20 cellular contexts compared by ENCODE assay signal in the genomic region with DNA sequence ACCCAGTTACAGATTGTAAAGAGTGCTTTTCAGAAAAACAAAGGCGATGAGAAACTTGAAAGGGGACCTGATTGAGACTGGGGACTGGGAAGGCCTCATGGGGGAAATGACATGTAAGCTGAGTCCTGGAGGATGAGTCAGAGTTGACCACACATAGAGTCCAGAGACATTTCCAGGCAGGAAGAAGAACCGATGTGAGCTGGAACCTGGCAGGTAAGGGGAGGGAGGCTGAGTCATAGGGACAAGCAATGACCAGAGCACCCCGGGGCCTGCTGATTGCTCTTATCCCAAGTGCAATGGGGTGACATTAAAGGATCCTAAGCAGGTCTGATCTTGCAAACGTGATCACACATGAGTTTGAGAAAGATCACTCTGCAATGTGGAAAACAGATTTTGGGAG. TPM values are rescaled to one million over a fixed set of nuclear protein-coding genes. Genes with fewer than 3 reads are reported as not detected.
DNase-seq lines count a peak whose midpoint lies in the region; TF ChIP-seq lines count a peak whose summit lies in the region.
"Had no signal": no experiment of that assay in that cellular context is flagged by ENCODE, and none has a peak within 500 bp of the region (broad histone marks: within the 10 kb centered on the region; RNA-seq: fewer than 3 reads in every experiment).

No MANE protein-coding gene starts in this region.

- H3K36me3 Mint-ChIP-seq in MCF 10A (ENCODE audit: insufficient read depth, unreplicated experiment), result peaks cover 4% of the 10 kb centered on the region
- H3K36me3 Mint-ChIP-seq: stimulated activated memory B cell treated with anti-CD40 and anti-IgM and Interleukin-4, amounts not matched to agents 10 μg/mL and 1 μg/mL and 100 μg/mL, for 72 hours; T-cell had no signal

- H3K27ac Mint-ChIP-seq in MCF 10A (ENCODE audit: low read depth, unreplicated experiment), result peak overlapping the region; percentile 21
- H3K27ac Mint-ChIP-seq: stimulated activated memory B cell treated with anti-CD40 and anti-IgM and Interleukin-4, amounts not matched to agents 10 μg/mL and 1 μg/mL and 100 μg/mL, for 72 hours; T-cell had no signal

- no peaks in the 10 kb centered on the region for H3K9me3 ChIP-seq in breast epithelium
- no peaks in the 10 kb centered on the region for H3K9me3 ChIP-seq in PC-9 (ENCODE audit: insufficient read depth, low read depth)
- H3K9me3 ChIP-seq in testis, result no peaks in the 10 kb centered on the region
- H3K9me3 ChIP-seq: BLaER1 treated with 17β-estradiol and CSF1 and Interleukin-3, amounts not matched to agents 10 nM and 100 nM; gastrocnemius medialis; left lung; thyroid gland had no signal

- intact Hi-C loops in MCF 10A (cut with micrococcal nuclease) (no loop called here), breast epithelium (cut with DNase I; ENCODE audit: low total_unique reads) (no loop called here), PC-9 (cut with micrococcal nuclease; ENCODE audit: unreplicated experiment) (no loop called here), testis (cut with DNase I; ENCODE audit: low total_unique reads) (no loop called here)

- H3K4me3 ChIP-seq in breast epithelium (no peak overlapping the region), PC-9 (no peak overlapping the region), fibroblast of mammary gland (ENCODE audit: control insufficient read depth, low read depth, low read length) (no peak overlapping the region), testis (no peak overlapping the region)
- H3K4me3 ChIP-seq: BLaER1 treated with 17β-estradiol and CSF1 and Interleukin-3, amounts not matched to agents 10 nM and 100 nM; gastrocnemius medialis; left lung; thyroid gland had no signal

- no peak overlapping the region for H2AFZ ChIP-seq in PC-9

- BruUV-seq in MCF 10A (replicated peaks; lab: Mats Ljungman, UMichigan), result no TSS peak
- BruUV-seq in PC-9 (replicated peaks; lab: Mats Ljungman, UMichigan), result no TSS peak

- POLR2A ChIA-PET in MCF 10A (lab: Yijun Ruan, JAX) (interaction anchor here (0.6 to 2.6 kb wide), 9 partner anchors 8 to 88 kb away, joined by 3 to 13 read pairs (median 3); a partner anchor contains a TSS), PC-9 (lab: Charles Lee; ENCODE audit: unreplicated experiment) (interaction anchor here (0.6 kb wide), 1 partner anchor 14 kb away, joined by 3 read pairs; no protein-coding TSS in a partner anchor)

- H3K36me3 ChIP-seq in breast epithelium, result no peaks in the 10 kb centered on the region
- no peaks in the 10 kb centered on the region for H3K36me3 ChIP-seq in PC-9 (ENCODE audit: low read depth)
- H3K36me3 ChIP-seq in testis (ENCODE audit: low read depth, missing control alignments), result no peaks in the 10 kb centered on the region
- H3K36me3 ChIP-seq: BLaER1 treated with 17β-estradiol and CSF1 and Interleukin-3, amounts not matched to agents 10 nM and 100 nM; gastrocnemius medialis; left lung; thyroid gland had no signal

- peaks cover 3% of the 10 kb centered on the region; the same call in 1 of the 2 replicates for H3F3A ChIP-seq in PC-9 (ENCODE audit: insufficient read depth, low read depth)

- H3K4me2 ChIP-seq in PC-9, result no peak overlapping the region
- H3K4me2 ChIP-seq: BLaER1 treated with 17β-estradiol and CSF1 and Interleukin-3, amounts not matched to agents 10 nM and 100 nM had no signal

- H3K27me3 ChIP-seq in breast epithelium (no peaks in the 10 kb centered on the region), PC-9 (ENCODE audit: insufficient read depth, low read depth) (no peaks in the 10 kb centered on the region), testis (no peaks in the 10 kb centered on the region)
- H3K27me3 ChIP-seq: BLaER1 treated with 17β-estradiol and CSF1 and Interleukin-3, amounts not matched to agents 10 nM and 100 nM; gastrocnemius medialis; thyroid gland had no signal

- H3K4me3 Mint-ChIP-seq in MCF 10A (ENCODE audit: unreplicated experiment), result no peak overlapping the region
- H3K4me3 Mint-ChIP-seq: stimulated activated memory B cell treated with anti-CD40 and anti-IgM and Interleukin-4, amounts not matched to agents 10 μg/mL and 1 μg/mL and 100 μg/mL, for 72 hours; T-cell had no signal

- H3K4me1 ChIP-seq in breast epithelium (no peaks in the 10 kb centered on the region), PC-9 (replicated peaks; ENCODE audit: insufficient read depth) (0 out of 2 replicates have a peak, but pooled peaks cover 5% of the 10 kb centered on the region), testis (no peaks in the 10 kb centered on the region)
- H3K4me1 ChIP-seq: BLaER1 treated with 17β-estradiol and CSF1 and Interleukin-3, amounts not matched to agents 10 nM and 100 nM; gastrocnemius medialis; left lung; thyroid gland had no signal

- no peaks in the 10 kb centered on the region for H3K9me2 ChIP-seq in PC-9 (ENCODE audit: insufficient read depth)

- TF ChIP-seq POLR2A in breast epithelium (IDR thresholded peaks at IDR 0.05), result no peak
- TF ChIP-seq POLR2A in testis (IDR thresholded peaks at IDR 0.05), result no peak

- TF ChIP-seq CTCF in MCF 10A (IDR thresholded peaks at IDR 0.05; ENCODE audit: unreplicated experiment) (no peak), breast epithelium (IDR thresholded peaks at IDR 0.05) (no peak), PC-9 (conservative IDR thresholded peaks at IDR 0.05) (no peak), fibroblast of mammary gland (conservative IDR thresholded peaks at IDR 0.05; ENCODE audit: control insufficient read depth, insufficient read depth, low read depth, low read length) (no peak), testis (IDR thresholded peaks at IDR 0.05) (no peak)

- no peak overlapping the region for H3K27ac ChIP-seq in breast epithelium
- no peak overlapping the region for H3K27ac ChIP-seq in PC-9
- no peak overlapping the region for H3K27ac ChIP-seq in testis
- H3K27ac ChIP-seq: BLaER1 treated with 17β-estradiol and CSF1 and Interleukin-3, amounts not matched to agents 10 nM and 100 nM; gastrocnemius medialis; left lung; thyroid gland had no signal

- CTCF ChIA-PET in MCF 10A (lab: Yijun Ruan, JAX) (interaction anchor here (0.8 to 4.6 kb wide), 5 partner anchors 9 to 708 kb away, joined by 5 to 36 read pairs (median 18); a partner anchor contains a TSS), PC-9 (lab: Charles Lee) (no interaction called here)

- no peaks in the 10 kb centered on the region for H3K9me3 Mint-ChIP-seq in MCF 10A (ENCODE audit: unreplicated experiment)
- H3K9me3 Mint-ChIP-seq: stimulated activated memory B cell treated with anti-CD40 and anti-IgM and Interleukin-4, amounts not matched to agents 10 μg/mL and 1 μg/mL and 100 μg/mL, for 72 hours; T-cell had no signal

- peaks cover 14% of the 10 kb centered on the region for H3K4me1 Mint-ChIP-seq in MCF 10A (ENCODE audit: insufficient read depth, unreplicated experiment)
- H3K4me1 Mint-ChIP-seq: stimulated activated memory B cell treated with anti-CD40 and anti-IgM and Interleukin-4, amounts not matched to agents 10 μg/mL and 1 μg/mL and 100 μg/mL, for 72 hours; T-cell had no signal

- no peaks in the 10 kb centered on the region for H3K79me2 ChIP-seq in PC-9 (ENCODE audit: low read depth)

- H4K20me1 ChIP-seq in PC-9 (ENCODE audit: insufficient read depth), result no peaks in the 10 kb centered on the region
- H4K20me1 ChIP-seq: BLaER1 treated with 17β-estradiol and CSF1 and Interleukin-3, amounts not matched to agents 10 nM and 100 nM had no signal

- WGBS in testis, 2 donors, result 87 to 90% methylated on average over 4 of the region's 4 CpGs

- DNase-seq in MCF 10A (ENCODE audit: unreplicated experiment) (peak; percentile 94), breast epithelium (ENCODE audit: low spot score in 2 of 2) (no peak), PC-9 (peak; percentile 22 to 54), fibroblast of mammary gland (ENCODE audit: low read depth) (peak; percentile 3), testis (no peak), CD1c-positive myeloid dendritic cell (ENCODE audit: extremely low spot score) (no peak)
- DNase-seq in activated CD4-positive, alpha-beta T cell treated with anti-CD3 and anti-CD28 coated beads for 1 hour, result no peak
- no peak for DNase-seq in activated CD4-positive, alpha-beta T cell treated with anti-CD3 and anti-CD28 coated beads, Interleukin-2, amount 50 U/mL, for 4 hours
- DNase-seq: activated CD4-positive, alpha-beta T cell treated with anti-CD3 and anti-CD28 coated beads, Interleukin-2, amount 50 U/mL, for 48 hours; activated naive CD4-positive, alpha-beta T cell; activated T-cell treated with anti-CD3 and anti-CD28 coated beads for 4 hours; DND-41; gastrocnemius medialis; left lung; right cardiac atrium; RPMI8226; T-cell; thyroid gland had no signal

- H3K27me3 Mint-ChIP-seq in MCF 10A (ENCODE audit: insufficient read depth, unreplicated experiment), result no peaks in the 10 kb centered on the region

RNA-seq across cellular contexts. Expression of a gene that starts 11.7 kb away (rescaled TPM):
- total RNA-seq in MCF 10A (2022) (0.20 TPM in 1 of 2 replicates, not detected in the other), breast epithelium (under 1 TPM in 1 of 3 donors, not detected in 2; under 0.01 TPM), PC-9 (2021) (0.15 TPM in 1 of 2 replicates, not detected in the other), testis (under 1 TPM; 0.39 to 0.68 TPM)
- 0.67 TPM for polyA plus RNA-seq in testis (ENCODE audit: insufficient read depth, low read depth, low replicate concordance)

Comparison
In these comparisons a context has a peak if more than half of its experiments do, and no peak if none do; other contexts are left out.
1. DNase-seq: peak in MCF 10A (single experiment), PC-9 (2 of 2) and fibroblast of mammary gland (single experiment); none in breast epithelium (0 of 2), activated CD4-positive, alpha-beta T cell treated with anti-CD3 and anti-CD28 coated beads for 1 hour (single experiment), activated CD4-positive, alpha-beta T cell treated with anti-CD3 and anti-CD28 coated beads, Interleukin-2, amount 50 U/mL, for 4 hours (0 of 2), testis (single experiment) and CD1c-positive myeloid dendritic cell (single experiment).